Comparison of ENCODE assay signal across 27 cellular contexts in the genomic region with DNA sequence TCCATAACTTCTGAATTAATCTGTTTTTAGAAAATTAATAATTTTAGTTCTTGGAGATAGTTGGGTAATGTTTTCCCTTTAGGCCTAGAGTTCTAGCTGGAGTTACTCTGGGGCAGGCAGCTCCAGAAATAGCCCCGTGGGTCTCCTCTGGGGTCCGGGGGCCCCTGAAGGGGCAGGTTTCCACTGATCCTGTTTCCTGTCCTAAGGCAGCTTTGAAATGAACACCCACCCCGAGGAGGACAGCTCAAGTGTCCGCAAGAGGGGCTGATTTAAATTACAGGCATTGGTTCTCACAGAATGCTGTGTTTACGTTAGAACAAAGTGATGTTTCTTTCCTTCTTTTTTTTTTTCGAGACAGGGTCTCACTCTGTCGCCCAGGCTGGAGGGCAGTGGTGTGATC.
"Had no signal": no experiment of that assay in that cellular context is flagged by ENCODE, and none has a peak within 500 bp of the region (broad histone marks: within the 10 kb centered on the region; RNA-seq: fewer than 3 reads in every experiment).

No MANE protein-coding gene starts in this region.

- H3K4me1 Mint-ChIP-seq: stimulated activated memory B cell treated with anti-CD40 and anti-IgM and Interleukin-4, amounts not matched to agents 10 μg/mL and 1 μg/mL and 100 μg/mL, for 72 hours had no signal

- H3K27ac Mint-ChIP-seq: activated CD4-positive, alpha-beta memory T cell treated with anti-CD3 and anti-CD28 coated beads, Interleukin-2, amount 10 ng/mL, durations not matched to agents 7 days and 5 days; activated CD8-positive, alpha-beta memory T cell treated with anti-CD3 and anti-CD28 coated beads, Interleukin-2, amount 10 ng/mL, durations not matched to agents 7 days and 5 days; activated naive CD4-positive, alpha-beta T cell treated with anti-CD3 and anti-CD28 coated beads, Interleukin-2, amount 50 U/mL, for 24 hours; dendritic cell treated with granulocyte-macrophage colony-stimulating factor and Interleukin-4, amounts not matched to agents 40 ng/mL and 50 ng/mL, for 4 days; natural killer cell treated with Interleukin-12 subunit alpha and Interleukin-12 subunit beta and Interleukin-15 and Interleukin-18, amount 100 ng/mL, for 72 hours; stimulated activated memory B cell treated with anti-CD40 and anti-IgM and Interleukin-4, amounts not matched to agents 10 μg/mL and 1 μg/mL and 100 μg/mL, for 72 hours; T-helper 17 cell had no signal

- ATAC-seq: activated CD8-positive, alpha-beta memory T cell treated with anti-CD3 and anti-CD28 coated beads, Interleukin-2, amount 10 ng/mL, durations not matched to agents 7 days and 5 days; natural killer cell treated with Interleukin-12 subunit alpha and Interleukin-12 subunit beta and Interleukin-15 and Interleukin-18, amount 100 ng/mL, for 72 hours; sciatic nerve; stimulated activated memory B cell treated with anti-CD40 and anti-IgM and Interleukin-4, amounts not matched to agents 10 μg/mL and 1 μg/mL and 100 μg/mL, for 72 hours; T-helper 17 cell had no signal

- H3K4me1 ChIP-seq: parathyroid adenoma, uterus had no signal

- H3K9me3 Mint-ChIP-seq: activated CD4-positive, alpha-beta memory T cell treated with anti-CD3 and anti-CD28 coated beads, Interleukin-2, amount 10 ng/mL, durations not matched to agents 7 days and 5 days; activated naive CD4-positive, alpha-beta T cell treated with anti-CD3 and anti-CD28 coated beads, Interleukin-2, amount 50 U/mL, for 24 hours; brain; dendritic cell treated with granulocyte-macrophage colony-stimulating factor and Interleukin-4, amounts not matched to agents 40 ng/mL and 50 ng/mL, for 4 days; natural killer cell treated with Interleukin-12 subunit alpha and Interleukin-12 subunit beta and Interleukin-15 and Interleukin-18, amount 100 ng/mL, for 72 hours; stimulated activated memory B cell treated with anti-CD40 and anti-IgM and Interleukin-4, amounts not matched to agents 10 μg/mL and 1 μg/mL and 100 μg/mL, for 72 hours had no signal

- H3K9ac ChIP-seq: parathyroid adenoma had no signal

- H3K4me3 Mint-ChIP-seq: activated CD4-positive, alpha-beta memory T cell treated with anti-CD3 and anti-CD28 coated beads, Interleukin-2, amount 10 ng/mL, durations not matched to agents 7 days and 5 days; activated CD8-positive, alpha-beta memory T cell treated with anti-CD3 and anti-CD28 coated beads, Interleukin-2, amount 10 ng/mL, durations not matched to agents 7 days and 5 days; activated naive CD4-positive, alpha-beta T cell treated with anti-CD3 and anti-CD28 coated beads, Interleukin-2, amount 50 U/mL, for 24 hours; brain; dendritic cell treated with granulocyte-macrophage colony-stimulating factor and Interleukin-4, amounts not matched to agents 40 ng/mL and 50 ng/mL, for 4 days; natural killer cell treated with Interleukin-12 subunit alpha and Interleukin-12 subunit beta and Interleukin-15 and Interleukin-18, amount 100 ng/mL, for 72 hours; stimulated activated memory B cell treated with anti-CD40 and anti-IgM and Interleukin-4, amounts not matched to agents 10 μg/mL and 1 μg/mL and 100 μg/mL, for 72 hours; T-helper 17 cell had no signal

- H3K36me3 Mint-ChIP-seq: natural killer cell treated with Interleukin-12 subunit alpha and Interleukin-12 subunit beta and Interleukin-15 and Interleukin-18, amount 100 ng/mL, for 72 hours had no signal

- H3K27ac ChIP-seq: esophagus muscularis mucosa, hepatocyte, left ventricle myocardium inferior, parathyroid adenoma, transverse colon, uterus had no signal

- H3K27me3 ChIP-seq: esophagus muscularis mucosa, hepatocyte, stomach, transverse colon, uterus had no signal

- H3K9me3 ChIP-seq: esophagus muscularis mucosa, left ventricle myocardium inferior, stomach, transverse colon, uterus had no signal

- H3K4me3 ChIP-seq: esophagus muscularis mucosa, hepatocyte, left ventricle myocardium inferior, stomach, transverse colon, uterus had no signal

- H3K27me3 Mint-ChIP-seq: activated CD4-positive, alpha-beta memory T cell treated with anti-CD3 and anti-CD28 coated beads, Interleukin-2, amount 10 ng/mL, durations not matched to agents 7 days and 5 days; activated CD8-positive, alpha-beta memory T cell treated with anti-CD3 and anti-CD28 coated beads, Interleukin-2, amount 10 ng/mL, durations not matched to agents 7 days and 5 days; activated naive CD4-positive, alpha-beta T cell treated with anti-CD3 and anti-CD28 coated beads, Interleukin-2, amount 50 U/mL, for 24 hours; brain; dendritic cell treated with granulocyte-macrophage colony-stimulating factor and Interleukin-4, amounts not matched to agents 40 ng/mL and 50 ng/mL, for 4 days; natural killer cell treated with Interleukin-12 subunit alpha and Interleukin-12 subunit beta and Interleukin-15 and Interleukin-18, amount 100 ng/mL, for 72 hours; stimulated activated memory B cell treated with anti-CD40 and anti-IgM and Interleukin-4, amounts not matched to agents 10 μg/mL and 1 μg/mL and 100 μg/mL, for 72 hours; T-helper 17 cell had no signal

- DNase-seq: activated CD4-positive, alpha-beta memory T cell treated with anti-CD3 and anti-CD28 coated beads, Interleukin-2, amount 10 ng/mL, durations not matched to agents 7 days and 5 days; activated CD4-positive, alpha-beta T cell treated with anti-CD3 and anti-CD28 coated beads for 48 hours; activated CD4-positive, CD25-positive, alpha-beta regulatory T cell; activated CD8-positive, alpha-beta memory T cell treated with anti-CD3 and anti-CD28 coated beads, Interleukin-2, amount 10 ng/mL, durations not matched to agents 7 days and 5 days; activated gamma-delta T cell; activated T-cell treated with anti-CD3 and anti-CD28 coated beads for 4 hours; aorta; caudate nucleus; effector CD4-positive, alpha-beta T cell; glutamatergic neuron; kidney glomerular epithelial cell; left ventricle myocardium inferior; midbrain; small intestine; stomach; T-helper 17 cell; transverse colon; uterus had no signal

- H3K36me3 ChIP-seq: uterus had no signal
